In genomic region chr4:113756005-113756410, GRCh38 we compare ENCODE assay signal across 8 cellular contexts. TPM values are rescaled to one million over a fixed set of nuclear protein-coding genes. Genes with fewer than 3 reads are reported as not detected.
DNase-seq lines count a peak whose midpoint lies in the region; ATAC-seq and TF ChIP-seq lines count a peak whose summit lies in the region.

No MANE protein-coding gene starts in this region.

- H3K36me3 ChIP-seq in HUES64 (ENCODE audit: insufficient read depth, low read length) = no peaks in the 10 kb centered on the region; the same call in 1 of the 2 replicates

- no peak overlapping the region for H3K4me3 ChIP-seq in HUES64 (ENCODE audit: low read length)

- H3K9me3 ChIP-seq in HUES64 (ENCODE audit: insufficient read depth, low read depth, low read length) = no peaks in the 10 kb centered on the region

- H3K9ac ChIP-seq in HUES64 (ENCODE audit: low read depth, low read length) = no peak overlapping the region; the same call in 1 of the 2 replicates

- peak; percentile 81 for ATAC-seq in GM18505 (IDR thresholded peaks at IDR 0.05; ENCODE audit: unreplicated experiment)
- ATAC-seq in GM21737 (IDR thresholded peaks at IDR 0.05; ENCODE audit: unreplicated experiment) = peak; percentile 63

- TF ChIP-seq POLR2A in GM18505 (IDR thresholded peaks at IDR 0.05; ENCODE audit: borderline replicate concordance, extremely low read depth, insufficient read depth, insufficient read length) = no peak

- peak; percentile 46 for DNase-seq in dedifferentiated amniotic fluid mesenchymal stem cell (ENCODE audit: extremely low spot score)
- DNase-seq in GOT3 (lab: John Stamatoyannopoulos, UW) = no peak
- DNase-seq in NCI-H1930 (lab: John Stamatoyannopoulos, UW) = no peak
- no peak for DNase-seq in NCI-H2227 (lab: John Stamatoyannopoulos, UW; ENCODE audit: unreplicated experiment)
- DNase-seq in NAMALWA (ENCODE audit: low spot score) = no peak

- peaks cover 44% of the 10 kb centered on the region for H3K4me1 ChIP-seq in HUES64 (ENCODE audit: insufficient read depth, low read length)

- 60% methylated on average over 1 of the region's 1 CpG for WGBS in HUES64

- H3K27ac ChIP-seq in HUES64 (ENCODE audit: low read depth, low read length) = peak overlapping the region; percentile 37; the same call in 1 of the 2 replicates

- peaks cover 21% of the 10 kb centered on the region for H3K27me3 ChIP-seq in HUES64 (ENCODE audit: insufficient read depth, low read length)

RNA-seq across cellular contexts. Expression of gene CAMK2D, which starts 5.5 kb away (rescaled TPM):
- 15.8 TPM for polyA plus RNA-seq in HUES64 (2013, experiment 1 of 2)
- 21.6 TPM for polyA plus RNA-seq in HUES64 (2013, experiment 2 of 2)
